31 cellular contexts compared by ENCODE assay signal in the genomic region with DNA sequence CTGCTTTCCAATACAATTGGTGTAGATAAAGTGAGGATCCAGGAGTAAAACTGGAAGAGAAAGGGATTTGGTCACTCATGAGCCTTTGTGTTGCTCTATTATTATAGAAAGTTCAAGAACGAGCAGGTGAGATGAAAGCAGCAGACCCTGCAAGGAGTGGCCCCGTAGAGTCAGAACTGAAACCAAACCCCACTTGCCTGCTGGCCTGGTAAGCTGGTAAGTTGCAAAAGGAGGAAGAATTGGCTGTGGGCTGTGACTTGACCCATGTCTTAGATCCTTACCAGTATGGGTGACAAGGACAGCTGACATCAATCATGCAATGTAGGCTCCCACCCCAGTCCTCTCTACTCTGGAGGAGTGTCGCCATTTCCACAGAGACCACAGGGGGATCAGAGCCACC.
"Had no signal": no experiment of that assay in that cellular context is flagged by ENCODE, and none has a peak within 500 bp of the region (broad histone marks: within the 10 kb centered on the region; RNA-seq: fewer than 3 reads in every experiment).

No MANE protein-coding gene starts in this region.

- DNase-seq: activated effector memory CD4-positive, alpha-beta T cell treated with anti-CD3 and anti-CD28 coated beads, Interleukin-2, amount 50 U/mL, for 16 hours; activated effector memory CD4-positive, alpha-beta T cell treated with Interleukin-2 at 50 U/mL for 16 hours; activated gamma-delta T cell; activated gamma-delta T cell treated with Interleukin-2 at 50 U/mL for 16 hours; activated naive CD4-positive, alpha-beta T cell; activated naive CD4-positive, alpha-beta T cell treated with anti-CD3 and anti-CD28 coated beads for 36 hours; activated naive CD4-positive, alpha-beta T cell treated with anti-CD3 and anti-CD28 coated beads, Interleukin-2, amount 10 ng/mL, durations not matched to agents 7 days and 5 days; activated naive CD4-positive, alpha-beta T cell treated with anti-CD3 and anti-CD28 coated beads, Interleukin-2, amount 50 U/mL, for 16 hours; activated naive CD4-positive, alpha-beta T cell treated with Interleukin-2 at 50 U/mL for 16 hours; activated naive CD8-positive, alpha-beta T cell treated with anti-CD3 and anti-CD28 coated beads for 36 hours; activated naive CD8-positive, alpha-beta T cell treated with anti-CD3 and anti-CD28 coated beads, Interleukin-2, amount 10 ng/mL, durations not matched to agents 7 days and 5 days; activated naive CD8-positive, alpha-beta T cell treated with anti-CD3 and anti-CD28 coated beads, Interleukin-2, amount 50 U/mL, for 24 hours; activated T-cell treated with anti-CD3 and anti-CD28 coated beads, Interleukin-2, amount 50 U/mL, for 1 hour; activated T-cell treated with anti-CD3 and anti-CD28 coated beads, Interleukin-2, amount 50 U/mL, for 24 hours; activated T-cell treated with anti-CD3 and anti-CD28 coated beads, Interleukin-2, amount 50 U/mL, for 4 hours; activated T-cell treated with anti-CD3 and anti-CD28 coated beads, Interleukin-2, amount 50 U/mL, for 48 hours; activated T-cell treated with anti-CD3 and anti-CD28 coated beads, Interleukin-2, amount 50 U/mL, for 72 hours; adrenal gland; amniotic stem cell; amygdala; anterior cingulate cortex; aorta; body of pancreas; brain microvascular endothelial cell; caudate nucleus; central memory CD4-positive, alpha-beta T cell; cerebellar nuclear complex had no signal

- ATAC-seq: activated naive CD4-positive, alpha-beta T cell treated with anti-CD3 and anti-CD28 coated beads, Interleukin-2, amount 50 U/mL, for 72 hours; activated naive CD8-positive, alpha-beta T cell treated with anti-CD3 and anti-CD28 coated beads, Interleukin-2, amount 50 U/mL, for 24 hours; activated T-cell treated with anti-CD3 and anti-CD28 coated beads, Interleukin-2, amount 50 U/mL, for 4 hours; activated T-cell treated with anti-CD3 and anti-CD28 coated beads, Interleukin-2, amount 50 U/mL, for 72 hours; activated T-helper 17 cell treated with anti-CD3 and anti-CD28 coated beads, Interleukin-2, amount 50 U/mL, for 72 hours; body of pancreas had no signal

- H3K27me3 ChIP-seq: adrenal gland, ascending aorta, body of pancreas, brain microvascular endothelial cell, cardiac muscle cell had no signal

- H3K9me3 ChIP-seq: adrenal gland, ascending aorta, body of pancreas had no signal

- H3K36me3 ChIP-seq: adrenal gland, ascending aorta, brain microvascular endothelial cell, cardiac muscle cell had no signal

- H3K4me3 ChIP-seq: adrenal gland, ascending aorta, body of pancreas, cardiac muscle cell had no signal

- H3K4me1 ChIP-seq: adrenal gland, ascending aorta, body of pancreas had no signal

- H3K27ac ChIP-seq: adrenal gland, ascending aorta, body of pancreas, brain microvascular endothelial cell, cardiac muscle cell had no signal
